In the genomic region with DNA sequence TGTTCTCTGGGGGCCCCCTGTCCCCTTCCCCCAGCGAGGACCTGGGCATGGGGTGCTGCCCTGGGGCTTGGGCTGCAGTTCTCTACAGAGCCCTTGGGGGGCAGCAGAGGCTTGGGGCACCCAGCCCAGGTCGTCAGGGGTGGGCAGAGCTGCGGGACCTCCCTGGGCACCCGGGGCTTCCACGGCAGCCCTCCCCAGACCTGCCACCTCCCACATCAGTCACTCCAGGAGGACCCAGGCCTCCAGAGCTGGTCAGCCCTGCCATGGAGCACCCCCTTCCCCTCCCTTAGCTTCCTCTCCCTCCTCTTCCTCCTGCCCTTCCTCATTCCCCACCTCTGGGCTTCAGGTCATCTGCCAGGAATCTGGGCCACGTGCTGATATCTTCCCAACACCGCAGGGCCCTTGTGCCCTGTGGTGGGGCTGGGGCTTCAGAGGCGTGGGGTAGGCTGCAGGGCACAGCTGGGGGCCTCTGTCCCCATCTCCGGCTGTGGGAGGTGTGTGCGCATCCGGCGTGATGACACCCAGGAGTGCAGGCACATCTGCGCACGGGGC, we compare ENCODE assay signal across 8 cellular contexts. TPM values are rescaled to one million over a fixed set of nuclear protein-coding genes. Genes with fewer than 3 reads are reported as not detected.
DNase-seq lines count a peak whose midpoint lies in the region; ATAC-seq and TF ChIP-seq lines count a peak whose summit lies in the region.

No MANE protein-coding gene starts in this region.

- in situ Hi-C loops in transverse colon (cut with MboI; ENCODE audit: low pct_ligation_motif_present in 1 of 4, low pct_unique_long_range_greater_than_20kb in 1 of 4, low sequenced_read_pairs in 3 of 4): no loop called here

- no peaks in the 10 kb centered on the region for H3K36me3 ChIP-seq in CD8-positive, alpha-beta memory T cell (ENCODE audit: insufficient read depth, low read length)
- no peaks in the 10 kb centered on the region for H3K36me3 ChIP-seq in naive thymus-derived CD4-positive, alpha-beta T cell (ENCODE audit: control insufficient read depth in 2 of 3, insufficient read depth in 3 of 3, low read length in 3 of 3)
- H3K36me3 ChIP-seq in transverse colon: no peaks in the 10 kb centered on the region

- H3K4me1 Mint-ChIP-seq in CD8-positive, alpha-beta memory T cell: peaks cover 0 to 19% (median 6%) of the 10 kb centered on the region in 3 donors
- peaks cover 4 to 15% (median 10%) of the 10 kb centered on the region in 7 donors for H3K4me1 Mint-ChIP-seq in naive thymus-derived CD4-positive, alpha-beta T cell

- no peak overlapping the region for H3K27ac ChIP-seq in CD8-positive, alpha-beta memory T cell (ENCODE audit: low read depth, low read length)
- H3K27ac ChIP-seq in naive thymus-derived CD4-positive, alpha-beta T cell (ENCODE audit: low read depth, low read length): no peak overlapping the region
- H3K27ac ChIP-seq in transverse colon: no peak overlapping the region

- H3K9me3 ChIP-seq in CD8-positive, alpha-beta memory T cell (ENCODE audit: low read length): no peaks in the 10 kb centered on the region
- no peaks in the 10 kb centered on the region for H3K9me3 ChIP-seq in naive thymus-derived CD4-positive, alpha-beta T cell (ENCODE audit: control insufficient read depth in 2 of 3, low read length in 3 of 3)
- H3K9me3 ChIP-seq in transverse colon: no peaks in the 10 kb centered on the region

- H3K27ac Mint-ChIP-seq in CD8-positive, alpha-beta memory T cell: no peak overlapping the region
- H3K27ac Mint-ChIP-seq in naive thymus-derived CD4-positive, alpha-beta T cell: peak overlapping the region in 2 of 9 donors; percentile 25 to 62

- CTCF ChIA-PET in CD8-positive, alpha-beta memory T cell (lab: Charles Lee): interaction anchor here (0.7 to 5.4 kb wide), 9 partner anchors 9 to 204 kb away, joined by 3 to 48 read pairs (median 4); no protein-coding TSS in a partner anchor
- CTCF ChIA-PET in naive thymus-derived CD4-positive, alpha-beta T cell (lab: Charles Lee): interaction anchor here (0.7 to 2.9 kb wide), 6 partner anchors 10 to 202 kb away, joined by 3 to 19 read pairs (median 3); partner anchors contain the start of gene CHID1

- TF ChIP-seq POLR2A in transverse colon (IDR thresholded peaks at IDR 0.05): no peak

- no peaks in the 10 kb centered on the region for H3K9me3 Mint-ChIP-seq in CD8-positive, alpha-beta memory T cell
- H3K9me3 Mint-ChIP-seq in naive thymus-derived CD4-positive, alpha-beta T cell: no peaks in the 10 kb centered on the region

- 0 to 28% methylated on average over 3 to 14 of the region's 14 CpGs for WGBS in transverse colon (ENCODE audit: low coverage in 1 of 2), 2 donors

- peaks cover 3 to 6% of the 10 kb centered on the region in 2 donors for H3K27me3 Mint-ChIP-seq in CD8-positive, alpha-beta memory T cell
- H3K27me3 Mint-ChIP-seq in naive thymus-derived CD4-positive, alpha-beta T cell: peaks cover 0 to 12% (median 0%) of the 10 kb centered on the region in 5 donors

- H3K4me3 Mint-ChIP-seq in CD8-positive, alpha-beta memory T cell: peak overlapping the region; percentile 32 to 86 (median 58)
- peak overlapping the region; percentile 14 to 83 (median 54) for H3K4me3 Mint-ChIP-seq in naive thymus-derived CD4-positive, alpha-beta T cell

- peak; percentile 75 for ATAC-seq in naive thymus-derived CD4-positive, alpha-beta T cell
- no peak for ATAC-seq in GM19328 (IDR thresholded peaks at IDR 0.05; ENCODE audit: unreplicated experiment)

- no peak for TF ChIP-seq EP300 in transverse colon (IDR thresholded peaks at IDR 0.05; ENCODE audit: low read depth)

- POLR2A ChIA-PET in CD8-positive, alpha-beta memory T cell (lab: Charles Lee): interaction anchor here (0.5 kb wide), 1 partner anchor 8 kb away, joined by 4 read pairs; no protein-coding TSS in a partner anchor
- POLR2A ChIA-PET in naive thymus-derived CD4-positive, alpha-beta T cell (lab: Charles Lee): interaction anchor here (2.2 kb wide), 1 partner anchor 29 kb away, joined by 6 read pairs; no protein-coding TSS in a partner anchor

- H3K4me3 ChIP-seq in CD8-positive, alpha-beta memory T cell (ENCODE audit: low read length): no peak overlapping the region
- H3K4me3 ChIP-seq in naive thymus-derived CD4-positive, alpha-beta T cell (ENCODE audit: low read length): no peak overlapping the region
- peak overlapping the region in 1 of 4 donors; percentile 48 for H3K4me3 ChIP-seq in transverse colon

- peaks cover 23% of the 10 kb centered on the region for H3K4me1 ChIP-seq in CD8-positive, alpha-beta memory T cell (ENCODE audit: insufficient read depth, low read length)
- H3K4me1 ChIP-seq in naive thymus-derived CD4-positive, alpha-beta T cell (ENCODE audit: control insufficient read depth in 2 of 2, insufficient read depth in 2 of 2, low read length in 2 of 2): peaks cover 7 to 15% of the 10 kb centered on the region in 2 donors
- H3K4me1 ChIP-seq in transverse colon: peaks cover 18 to 46% (median 36%) of the 10 kb centered on the region in 4 donors

- intact Hi-C loops in naive thymus-derived CD4-positive, alpha-beta T cell (cut with micrococcal nuclease): loop anchor here (1.0 to 10.0 kb wide), 5 partner anchors 62 to 536 kb away; partner anchors contain the start of genes CHID1 (in 2 of the 2) and BRSK2 (in 1 of the 2)
- intact Hi-C loops in transverse colon (cut with DNase I; ENCODE audit: low total_unique reads): no loop called here

- peak; percentile 59 to 77 (median 60) for DNase-seq in CD8-positive, alpha-beta memory T cell
- peak; percentile 83 for DNase-seq in HuH-7 (ENCODE audit: low spot score)
- DNase-seq in activated CD4-positive, alpha-beta T cell treated with anti-CD3 and anti-CD28 coated beads, Interleukin-2, amount 50 U/mL, for 4 hours: peak; percentile 59
- DNase-seq in effector CD4-positive, alpha-beta T cell: peak; percentile 55
- DNase-seq in naive thymus-derived CD4-positive, alpha-beta T cell: peak; percentile 32 to 77 (median 62)
- peak; percentile 61 for DNase-seq in transverse colon
- DNase-seq in NCI-H1048 (lab: John Stamatoyannopoulos, UW): no peak

- TF ChIP-seq CTCF in transverse colon (IDR thresholded peaks at IDR 0.05): peak; percentile 89 to 98 (median 91)

- no peaks in the 10 kb centered on the region for H3K36me3 Mint-ChIP-seq in CD8-positive, alpha-beta memory T cell
- no peaks in the 10 kb centered on the region for H3K36me3 Mint-ChIP-seq in naive thymus-derived CD4-positive, alpha-beta T cell

- H3K27me3 ChIP-seq in CD8-positive, alpha-beta memory T cell (ENCODE audit: insufficient read depth, low read length, poor library complexity, severe bottlenecking): peaks cover 8% of the 10 kb centered on the region
- H3K27me3 ChIP-seq in naive thymus-derived CD4-positive, alpha-beta T cell (ENCODE audit: control insufficient read depth in 2 of 2, insufficient read depth in 2 of 2, low read length in 2 of 2): peaks cover 0 to 6% of the 10 kb centered on the region in 2 donors
- H3K27me3 ChIP-seq in transverse colon: peaks cover 44% of the 10 kb centered on the region

RNA-seq across cellular contexts. Expression of gene TSPAN4, which starts 5.8 kb away (rescaled TPM):
- 1 to 10 TPM; 8.8 to 9.4 TPM for total RNA-seq in CD8-positive, alpha-beta memory T cell
- 4.4 TPM for polyA plus RNA-seq in CD8-positive, alpha-beta memory T cell
- 10 to 100 TPM in 1 of 5 experiments, 1 to 10 TPM in 4; 4.8 to 12.6 (median 6.6) TPM for total RNA-seq in naive thymus-derived CD4-positive, alpha-beta T cell
- 1 to 10 TPM; 4.1 to 4.7 TPM for polyA plus RNA-seq in naive thymus-derived CD4-positive, alpha-beta T cell
- total RNA-seq in transverse colon: 10 to 100 TPM; 25.1 to 75.0 (median 32.4) TPM

RNA-seq across cellular contexts. Expression of gene POLR2L, which starts 6.1 kb away (rescaled TPM):
- 100 to 1,000 TPM; 178 to 182 TPM for total RNA-seq in CD8-positive, alpha-beta memory T cell
- polyA plus RNA-seq in CD8-positive, alpha-beta memory T cell: 114 TPM
- total RNA-seq in naive thymus-derived CD4-positive, alpha-beta T cell: 10 to 100 TPM; 31.2 to 93.3 (median 44.9) TPM
- 10 to 100 TPM; 55.9 to 83.1 TPM for polyA plus RNA-seq in naive thymus-derived CD4-positive, alpha-beta T cell
- 10 to 100 TPM in 3 of 4 donors, 1 to 10 TPM in 1; 9.7 to 66.6 (median 32.7) TPM for total RNA-seq in transverse colon

RNA-seq across cellular contexts. Expression of gene CD151, which starts 15.7 kb away (rescaled TPM):
- total RNA-seq in CD8-positive, alpha-beta memory T cell: 10 to 100 TPM; 61.2 to 65.5 TPM
- 19.6 TPM for polyA plus RNA-seq in CD8-positive, alpha-beta memory T cell
- 10 to 100 TPM in 3 of 5 experiments, 1 to 10 TPM in 2; 6.6 to 62.9 (median 18.5) TPM for total RNA-seq in naive thymus-derived CD4-positive, alpha-beta T cell
- 1 to 10 TPM; 4.0 to 7.2 TPM for polyA plus RNA-seq in naive thymus-derived CD4-positive, alpha-beta T cell
- total RNA-seq in transverse colon: 100 to 1,000 TPM; 252 to 650 (median 429) TPM

RNA-seq across cellular contexts. Expression of gene CRACR2B, which starts 20.7 kb away (rescaled TPM):
- total RNA-seq in CD8-positive, alpha-beta memory T cell: 1 to 10 TPM; 2.4 to 3.6 TPM
- polyA plus RNA-seq in CD8-positive, alpha-beta memory T cell: not detected
- total RNA-seq in naive thymus-derived CD4-positive, alpha-beta T cell: 1 to 10 TPM in 3 of 5 experiments, under 1 TPM in 1, not detected in 1; 0.62 to 3.9 (median 2.0) TPM
- not detected for polyA plus RNA-seq in naive thymus-derived CD4-positive, alpha-beta T cell
- total RNA-seq in transverse colon: 100 to 1,000 TPM in 3 of 4 donors, 10 to 100 TPM in 1; 82.7 to 373 (median 210) TPM

RNA-seq across cellular contexts. Expression of gene PNPLA2, which starts 29.7 kb away (rescaled TPM):
- 10 to 100 TPM; 49.8 to 53.0 TPM for total RNA-seq in CD8-positive, alpha-beta memory T cell
- 41.5 TPM for polyA plus RNA-seq in CD8-positive, alpha-beta memory T cell
- 100 to 1,000 TPM in 4 of 5 experiments, 10 to 100 TPM in 1; 60.1 to 237 (median 205) TPM for total RNA-seq in naive thymus-derived CD4-positive, alpha-beta T cell
- polyA plus RNA-seq in naive thymus-derived CD4-positive, alpha-beta T cell: 10 to 100 TPM; 26.0 to 40.4 TPM
- 100 to 1,000 TPM in 3 of 4 donors, 10 to 100 TPM in 1; 61.7 to 821 (median 134) TPM for total RNA-seq in transverse colon
